1 cellular context compared by ENCODE assay signal in the genomic region with DNA sequence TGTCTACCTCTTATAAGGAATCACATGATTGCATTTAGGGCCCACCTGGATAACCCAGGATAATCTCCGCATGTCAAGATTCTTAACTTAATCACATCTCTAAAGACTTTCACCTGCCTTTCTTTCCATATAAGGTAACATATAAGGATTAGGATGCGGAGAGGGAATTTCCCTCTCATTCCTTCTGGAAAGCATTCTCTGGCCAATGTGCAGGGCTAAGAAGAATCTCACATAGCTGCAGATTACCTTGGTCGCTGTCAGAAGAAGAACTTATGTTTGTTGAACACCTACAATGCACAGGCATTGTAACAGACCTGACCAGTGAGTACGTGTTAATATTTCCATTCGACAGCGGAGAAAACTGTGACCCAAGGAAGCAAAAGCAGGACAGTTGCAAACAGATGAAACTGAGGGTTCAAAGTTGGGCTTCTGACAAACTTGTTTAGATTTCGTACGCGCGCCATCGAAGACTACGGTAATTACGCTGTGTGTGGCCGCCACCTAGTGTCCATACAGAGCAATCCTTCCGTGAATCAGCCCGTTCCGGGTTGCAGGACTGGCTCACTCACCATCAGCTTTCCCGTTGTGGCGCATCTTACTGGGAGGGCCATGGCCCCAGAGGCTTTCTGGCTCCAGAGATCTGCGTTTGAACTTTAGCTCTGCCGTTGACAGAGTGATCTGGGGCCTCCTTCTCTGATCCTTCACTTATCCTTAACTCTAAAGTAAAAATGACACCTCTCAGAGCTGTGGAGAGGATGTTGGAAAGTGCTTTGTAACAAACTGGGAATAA.
TF ChIP-seq lines count a peak whose summit lies in the region.

No MANE protein-coding gene starts in this region.

TF ChIP-seq in endothelial cell of umbilical vein, 7 proteins besides CTCF, POLR2A, EP300 and RAD21:
- TF ChIP-seq EZH2 (IDR thresholded peaks at IDR 0.05; ENCODE audit: borderline replicate concordance, low read depth, low read length, severe bottlenecking), result peak; percentile 50
- no peak for TF ChIP-seq GATA2 (IDR thresholded peaks at IDR 0.05; ENCODE audit: insufficient read depth, insufficient read length, low read depth, low read length)
TF ChIP-seq in endothelial cell of umbilical vein: peak in this region for 1.
